In the genomic region with DNA sequence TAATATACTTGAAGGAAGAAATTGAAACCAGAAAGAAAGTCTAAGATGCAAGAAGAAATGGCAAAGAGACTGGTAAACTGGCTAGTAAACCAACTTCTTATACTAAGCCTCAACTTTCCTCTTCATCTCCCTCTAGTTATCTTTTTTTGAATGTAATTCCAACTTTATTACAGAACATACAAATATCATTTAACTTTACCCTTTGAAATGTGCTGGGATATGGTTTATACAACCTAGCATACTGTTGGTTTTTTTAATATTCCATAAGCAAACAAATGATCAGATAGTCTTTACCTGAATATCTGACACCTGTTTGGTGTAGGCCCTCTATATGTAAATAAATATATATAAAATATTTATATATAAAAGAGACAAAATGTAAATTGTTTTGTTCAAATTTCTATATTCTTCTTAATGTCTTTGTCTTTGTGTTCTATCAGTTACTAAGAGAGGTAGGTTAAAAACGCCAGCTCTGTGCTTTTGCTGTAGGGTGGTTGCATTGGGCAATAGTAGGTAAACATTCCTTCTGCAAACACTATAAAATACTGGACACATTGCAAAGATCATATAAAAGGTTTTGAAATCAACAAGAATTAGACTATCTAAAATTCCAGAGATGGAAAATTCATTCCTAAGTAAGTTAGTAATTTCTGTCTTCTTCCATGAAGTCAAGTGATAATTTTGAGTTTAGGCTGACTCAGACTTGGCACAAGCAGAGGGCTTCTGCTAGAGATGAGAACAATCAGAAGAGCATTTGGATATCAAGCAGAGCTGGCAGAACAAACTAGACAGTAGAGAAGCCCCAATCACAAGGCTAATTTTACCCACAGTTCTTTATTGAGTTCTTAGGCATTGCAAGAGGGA, we compare ENCODE assay signal across 14 cellular contexts.
A peak's percentile ranks its signal among the peaks of the same experiment; 100 is the strongest.
DNase-seq lines count a peak whose midpoint lies in the region; ATAC-seq, FAIRE-seq and TF ChIP-seq lines count a peak whose summit lies in the region.
"Had no signal": no experiment of that assay in that cellular context is flagged by ENCODE, and none has a peak within 500 bp of the region (broad histone marks: within the 10 kb centered on the region; RNA-seq: fewer than 3 reads in every experiment).

No MANE protein-coding gene starts in this region.

- no peak for TF ChIP-seq CTCF in foreskin keratinocyte (conservative IDR thresholded peaks at IDR 0.05)

- H3K27me3 ChIP-seq in ACC112 (ENCODE audit: insufficient read depth, low read length) (no peaks in the 10 kb centered on the region), mesenchymal stem cell (ENCODE audit: control insufficient read depth in 1 of 2, insufficient read depth in 1 of 2, low read length in 2 of 2) (no peaks in the 10 kb centered on the region), foreskin keratinocyte (no peaks in the 10 kb centered on the region)
- H3K27me3 ChIP-seq: body of pancreas had no signal

- DNase-seq in HT-29 (ENCODE audit: low spot score): peak; percentile 68
- DNase-seq in mesenchymal stem cell: no peak
- DNase-seq in foreskin keratinocyte: no peak
- DNase-seq: CD4-positive, alpha-beta T cell; NCI-H1417 treated with DMSO at 0.1 percent for 48 hours had no signal

- no peak overlapping the region for H3K18ac ChIP-seq in mesenchymal stem cell (ENCODE audit: low read depth in 1 of 2, low read length in 2 of 2)

- peak; percentile 45 for FAIRE-seq in colon (lab: Jason Lieb, UNC)
- FAIRE-seq: GM12878, TTC549 had no signal

- no peak overlapping the region for H2AK5ac ChIP-seq in mesenchymal stem cell (ENCODE audit: low read length, severe bottlenecking)

- H3K9ac ChIP-seq in mesenchymal stem cell (ENCODE audit: low read length): peak overlapping the region; percentile 27

- no peak overlapping the region for H4K91ac ChIP-seq in mesenchymal stem cell (ENCODE audit: low read length)

- H3K9me3 ChIP-seq in mesenchymal stem cell (ENCODE audit: control insufficient read depth, low read length): peaks cover 6% of the 10 kb centered on the region
- H3K9me3 ChIP-seq: body of pancreas had no signal

- no CpG with 5 or more reads among the region's 1 CpG for WGBS in mesenchymal stem cell

- H2BK12ac ChIP-seq in mesenchymal stem cell (ENCODE audit: low read length in 2 of 2): no peak overlapping the region

- H4K8ac ChIP-seq in mesenchymal stem cell (ENCODE audit: low read length): no peak overlapping the region

- H3K4me2 ChIP-seq in mesenchymal stem cell (ENCODE audit: low read length, poor library complexity, severe bottlenecking): no peak overlapping the region

- H3K27ac ChIP-seq in ACC112 (ENCODE audit: low read depth, low read length): 0 out of 2 replicates have a peak overlapping the region, but pooled peaks have one; percentile 32
- no peak overlapping the region for H3K27ac ChIP-seq in mesenchymal stem cell (ENCODE audit: low read length, poor library complexity, severe bottlenecking)
- no peak overlapping the region for H3K27ac ChIP-seq in foreskin keratinocyte
- H3K27ac ChIP-seq: body of pancreas had no signal

- H3K4me1 ChIP-seq in ACC112 (ENCODE audit: control insufficient read depth, insufficient read depth, low read length, unreplicated experiment) (peaks cover 7% of the 10 kb centered on the region), mesenchymal stem cell (ENCODE audit: control insufficient read depth, insufficient read depth, low read depth, low read length) (no peaks in the 10 kb centered on the region), foreskin keratinocyte (no peaks in the 10 kb centered on the region)
- H3K4me1 ChIP-seq: body of pancreas had no signal

- no peak overlapping the region for H2BK120ac ChIP-seq in mesenchymal stem cell (ENCODE audit: low read depth, low read length)

- H3K36me3 ChIP-seq in ACC112 (ENCODE audit: insufficient read depth, low read length): no peaks in the 10 kb centered on the region
- H3K36me3 ChIP-seq in mesenchymal stem cell (ENCODE audit: control insufficient read depth in 1 of 2, insufficient read depth in 2 of 2, low read depth in 1 of 2, low read length in 2 of 2): no peaks in the 10 kb centered on the region

- no peak overlapping the region for H2BK15ac ChIP-seq in mesenchymal stem cell (ENCODE audit: low read depth, poor library complexity, severe bottlenecking)

- H2BK5ac ChIP-seq in mesenchymal stem cell (ENCODE audit: low read depth, low read length, poor library complexity, severe bottlenecking): no peak overlapping the region

- ATAC-seq in GM21390 (IDR thresholded peaks at IDR 0.05; ENCODE audit: unreplicated experiment) (no peak), foreskin keratinocyte (no peak), HG03354 (IDR thresholded peaks at IDR 0.05; ENCODE audit: poor library complexity, severe bottlenecking, unreplicated experiment) (no peak), HG02870 (IDR thresholded peaks at IDR 0.05; ENCODE audit: unreplicated experiment) (no peak)
- ATAC-seq: body of pancreas, GM12878 had no signal

- no peak overlapping the region for H3K4me3 ChIP-seq in ACC112 (ENCODE audit: low read depth, low read length)
- H3K4me3 ChIP-seq in mesenchymal stem cell (ENCODE audit: insufficient read depth in 1 of 2, low read depth in 1 of 2, low read length in 2 of 2): no peak overlapping the region
- H3K4me3 ChIP-seq: body of pancreas, GM12878, skin epidermis had no signal

- no peaks in the 10 kb centered on the region for H3K79me1 ChIP-seq in mesenchymal stem cell (replicated peaks; ENCODE audit: low read length, poor library complexity, severe bottlenecking)

- no peak overlapping the region for H3K4ac ChIP-seq in mesenchymal stem cell (ENCODE audit: low read depth in 1 of 2, low read length in 2 of 2)

- no peak overlapping the region for H3K23ac ChIP-seq in mesenchymal stem cell (ENCODE audit: low read length in 2 of 2)

- H2AFZ ChIP-seq in ACC112 (ENCODE audit: low read length, unreplicated experiment): peak overlapping the region; percentile 47
- H2AFZ ChIP-seq in mesenchymal stem cell (ENCODE audit: low read depth, low read length): no peak overlapping the region

- no peak overlapping the region for H3K14ac ChIP-seq in mesenchymal stem cell (ENCODE audit: low read length in 2 of 2)

- H3K79me2 ChIP-seq in ACC112 (ENCODE audit: control insufficient read depth, insufficient read depth, low read length, unreplicated experiment): no peaks in the 10 kb centered on the region
